ENCODE assay signal across 15 cellular contexts in genomic region chr3:183074881-183075280, GRCh38. TPM values are rescaled to one million over a fixed set of nuclear protein-coding genes. Genes with fewer than 3 reads are reported as not detected.
DNase-seq lines count a peak whose midpoint lies in the region; ATAC-seq, FAIRE-seq and TF ChIP-seq lines count a peak whose summit lies in the region.
"Had no signal": no experiment of that assay in that cellular context is flagged by ENCODE, and none has a peak within 500 bp of the region (broad histone marks: within the 10 kb centered on the region; RNA-seq: fewer than 3 reads in every experiment).

No MANE protein-coding gene starts in this region.

- WGBS in K562 (ENCODE audit: insufficient coverage, low coverage, missing lambda C conversion rate): 97% methylated on average over 2 of the region's 2 CpGs

- in situ Hi-C loops in K562 (cut with MboI): no loop called here

- no peak overlapping the region for H3K9ac ChIP-seq in K562 (ENCODE audit: insufficient read depth in 1 of 2, low read depth in 2 of 2, low read length in 2 of 2)

- H3K79me2 ChIP-seq in K562 (ENCODE audit: control insufficient read depth, insufficient read depth, low read length): no peaks in the 10 kb centered on the region

- peaks cover 38% of the 10 kb centered on the region for H3K36me3 Mint-ChIP-seq in HFFc6 (ENCODE audit: low read depth)
- peaks cover 43% of the 10 kb centered on the region for H3K36me3 Mint-ChIP-seq in osteocyte (ENCODE audit: unreplicated experiment)

- H3K27ac Mint-ChIP-seq in HFFc6 (no peak overlapping the region), osteocyte (ENCODE audit: unreplicated experiment) (peak overlapping the region; percentile 35)
- H3K27ac Mint-ChIP-seq: B cell; CD8-positive, alpha-beta T cell; H9 had no signal

- ATAC-seq in K562: no peak
- ATAC-seq: CD8-positive, alpha-beta T cell had no signal

- BruUV-seq in K562 (replicated peaks; lab: Mats Ljungman, UMichigan): no TSS peak

- H3K9me1 ChIP-seq in K562 (ENCODE audit: control insufficient read depth, insufficient read depth, low read length): no peaks in the 10 kb centered on the region

- H2AFZ ChIP-seq in K562 (ENCODE audit: low read depth, low read length): no peak overlapping the region

- DNase-seq in H54 (ENCODE audit: insufficient read length, low spot score) (no peak), HFFc6 (no peak), K562 (ENCODE audit: extremely low read depth in 1 of 4, low spot score in 3 of 4) (no peak), osteocyte (ENCODE audit: extremely low spot score, unreplicated experiment) (no peak), HK-2 (ENCODE audit: unreplicated experiment) (no peak), NCI-H1105 treated with DMSO at 0.1 percent for 48 hours (lab: John Stamatoyannopoulos, UW) (no peak)
- DNase-seq: Calu3; CD8-positive, alpha-beta T cell; DMS79 treated with DMSO at 0.1 percent for 48 hours; GF-D8; GOT3; H9 had no signal

- FAIRE-seq in H54 (lab: Jason Lieb, UNC) (peak; percentile 85), K562 (lab: Jason Lieb, UNC) (no peak)

- H3K27ac ChIP-seq in K562 (ENCODE audit: extremely low read depth, low read depth, low read length): no peak overlapping the region
- H3K27ac ChIP-seq: HL-60 had no signal

- TF ChIP-seq RAD21 in K562 (CRISPR knock-in tag; conservative IDR thresholded peaks at IDR 0.05 in 1 of 2, IDR thresholded peaks at IDR 0.05 in 1 of 2): no peak

- H3K27me3 ChIP-seq in K562 (ENCODE audit: control insufficient read depth in 2 of 2, insufficient read depth in 2 of 2, low read length in 2 of 2): no peaks in the 10 kb centered on the region
- H3K27me3 ChIP-seq: BLaER1 treated with 17β-estradiol and CSF1 and Interleukin-3, amounts not matched to agents 10 nM and 100 nM had no signal

- no peaks in the 10 kb centered on the region for H3K9me3 ChIP-seq in K562 (replicated peaks; ENCODE audit: control insufficient read depth, insufficient read depth, low read depth, low read length)

- CTCF ChIA-PET in K562 (lab: Yijun Ruan, JAX; ENCODE audit: low intra/inter-chr PET ratio): no interaction called here

- no peak overlapping the region for H3K4me3 ChIP-seq in K562
- H3K4me3 ChIP-seq: BLaER1 treated with 17β-estradiol and CSF1 and Interleukin-3, amounts not matched to agents 10 nM and 100 nM had no signal

- H3K4me1 Mint-ChIP-seq in HFFc6 (ENCODE audit: low read depth): peaks cover 28% of the 10 kb centered on the region
- peaks cover 17% of the 10 kb centered on the region for H3K4me1 Mint-ChIP-seq in osteocyte (ENCODE audit: unreplicated experiment)
- H3K4me1 Mint-ChIP-seq: B cell, H9 had no signal

- TF ChIP-seq EP300 in K562 (IDR thresholded peaks at IDR 0.05; ENCODE audit: low read length): no peak

- H3K9me3 Mint-ChIP-seq in HFFc6: peaks cover 16% of the 10 kb centered on the region
- H3K9me3 Mint-ChIP-seq in osteocyte (ENCODE audit: unreplicated experiment): peaks cover 21% of the 10 kb centered on the region
- H3K9me3 Mint-ChIP-seq: CD8-positive, alpha-beta T cell had no signal

- no peak for TF ChIP-seq CTCF in HFFc6 (IDR thresholded peaks at IDR 0.05)
- no peak for TF ChIP-seq CTCF in K562 (IDR thresholded peaks at IDR 0.05 in 2 of 3, conservative IDR thresholded peaks at IDR 0.05 in 1 of 3; ENCODE audit: insufficient read depth in 2 of 3, low read depth in 1 of 3, low read length in 3 of 3)
- no peak for TF ChIP-seq CTCF in osteocyte (IDR thresholded peaks at IDR 0.05)

- peaks cover 16% of the 10 kb centered on the region for H3K36me3 ChIP-seq in K562 (ENCODE audit: control insufficient read depth, insufficient read depth, low read length)

- H3K4me3 Mint-ChIP-seq in HFFc6 (peak overlapping the region; percentile 11; the same call in 1 of the 2 replicates), osteocyte (ENCODE audit: unreplicated experiment) (peak overlapping the region; percentile 27)
- H3K4me3 Mint-ChIP-seq: B cell; CD8-positive, alpha-beta T cell; H9 had no signal

- POLR2A ChIA-PET in K562 (lab: Yijun Ruan, JAX): interaction anchor here (0.6 kb wide), 1 partner anchor 48 kb away, joined by 3 read pairs; no protein-coding TSS in a partner anchor

- no peak overlapping the region for H3K4me2 ChIP-seq in K562 (ENCODE audit: insufficient read depth, low read length)

- H3K4me1 ChIP-seq in K562 (replicated peaks in 1 of 2; ENCODE audit: control insufficient read depth in 2 of 2, insufficient read depth in 2 of 2, low read length in 2 of 2): peaks cover 0 to 3% of the 10 kb centered on the region in 2 experiments; a peak in 2 of 5 replicates

- no peaks in the 10 kb centered on the region for H4K20me1 ChIP-seq in K562 (replicated peaks; ENCODE audit: control insufficient read depth, insufficient read depth, low read length)
- H4K20me1 ChIP-seq: BLaER1 treated with 17β-estradiol and CSF1 and Interleukin-3, amounts not matched to agents 10 nM and 100 nM had no signal

- no peak for TF ChIP-seq POLR2A in H54 (IDR thresholded peaks at IDR 0.05; ENCODE audit: low read depth, low read length)
- no peak for TF ChIP-seq POLR2A in K562 (conservative IDR thresholded peaks at IDR 0.05)

- no peaks in the 10 kb centered on the region; the same call in 1 of the 2 replicates for H3K27me3 Mint-ChIP-seq in HFFc6 (ENCODE audit: insufficient read depth)
- H3K27me3 Mint-ChIP-seq in osteocyte (ENCODE audit: unreplicated experiment): no peaks in the 10 kb centered on the region
- H3K27me3 Mint-ChIP-seq: B cell had no signal

- intact Hi-C loops in K562 (cut with micrococcal nuclease): no loop called here

TF ChIP-seq in K562, 482 proteins besides CTCF, POLR2A, EP300 and RAD21 (continues in another document):
- TF ChIP-seq CHD4 (IDR thresholded peaks at IDR 0.05; ENCODE audit: insufficient read depth, insufficient replicate concordance, low read depth, low read length, poor library complexity, severe bottlenecking) (no peak), NONO (IDR thresholded peaks at IDR 0.05; ENCODE audit: low read depth in 2 of 2, low read length in 1 of 2) (no peak), HOMEZ (CRISPR knock-in tag; IDR thresholded peaks at IDR 0.05) (no peak), SAFB2 (IDR thresholded peaks at IDR 0.05; ENCODE audit: borderline replicate concordance, low read depth, low read length, severe bottlenecking) (no peak), SOX6 (IDR thresholded peaks at IDR 0.05) (no peak), EWSR1 (IDR thresholded peaks at IDR 0.05; ENCODE audit: borderline replicate concordance, low read depth, partially characterized antibody) (no peak), CLOCK (CRISPR knock-in tag; IDR thresholded peaks at IDR 0.05; ENCODE audit: borderline replicate concordance) (no peak), CEBPG (CRISPR knock-in tag; IDR thresholded peaks at IDR 0.05) (peak; percentile 31; the same call in 1 of the 2 replicates), CEBPG (tag; conservative IDR thresholded peaks at IDR 0.05 in 1 of 2, IDR thresholded peaks at IDR 0.05 in 1 of 2) (no peak)

RNA-seq across cellular contexts. Expression of gene MCCC1, which starts 24.4 kb away (rescaled TPM):
- 10 to 100 TPM; 15.1 to 21.2 (median 16.1) TPM for total RNA-seq in HFFc6 (2021; fragmentation: NEBNext Ultra II Directional; extraction: Animal tissue kit (Norgen Biotek cat#: 25700))
- total RNA-seq in K562 (2011; cell fraction: chromatin; rRNA removed; ENCODE audit: low replicate concordance): 22.1 and 32.8 TPM in 2 replicates
- total RNA-seq in K562 (2011; cell fraction: nucleolus; rRNA removed): 16.7 and 23.5 TPM in 2 replicates
- 14.1 and 14.9 TPM in 2 replicates for total RNA-seq in K562 (2011; cell fraction: nucleoplasm; rRNA removed)
- total RNA-seq in K562 (2014; rRNA removed) (18.3 and 21.4 TPM in 2 replicates), K562 (2014; rRNA removed; fragmentation: Illumina TruSeq; extraction: Trizol) (25.1 and 33.5 TPM in 2 replicates), K562 (2015; rRNA removed; fragmentation: Illumina TruSeq; extraction: Trizol) (23.0 and 23.6 TPM in 2 replicates), K562 (2021) (24.1 and 25.3 TPM in 2 replicates), osteocyte (37.4 and 37.9 TPM in 2 replicates)
- polyA plus RNA-seq in K562 (2011; rRNA removed) (19.8 and 26.9 TPM in 2 replicates), K562 (2014; fragmentation: Illumina TruSeq; extraction: Trizol) (22.8 and 23.0 TPM in 2 replicates), K562 (2014; fragmentation: Nextera tagmentation; extraction: Ambion mirVana) (10 to 100 TPM; 13.7 to 14.3 TPM), K562 (2014; rRNA removed) (19.7 and 25.0 TPM in 2 replicates)
- polyA plus RNA-seq in K562 (2011; cell fraction: cytosol; rRNA removed): 14.4 and 15.6 TPM in 2 replicates
- 22.4 and 29.5 TPM in 2 replicates for polyA plus RNA-seq in K562 (2011; cell fraction: nucleus; rRNA removed)
- polyA plus RNA-seq in K562 (2012): 21.3 and 22.2 TPM in 2 replicates
- 32.0 and 42.5 TPM in 2 replicates for polyA minus RNA-seq in K562 (2011; rRNA and poly(A)+ RNA removed)
- polyA minus RNA-seq in K562 (2011; cell fraction: cytosol; rRNA and poly(A)+ RNA removed): 13.7 and 19.9 TPM in 2 replicates
- polyA minus RNA-seq in K562 (2011; cell fraction: nucleus; rRNA and poly(A)+ RNA removed): 24.5 and 26.8 TPM in 2 replicates
